Comparison of ENCODE assay signal across 1 cellular context in the genomic region with DNA sequence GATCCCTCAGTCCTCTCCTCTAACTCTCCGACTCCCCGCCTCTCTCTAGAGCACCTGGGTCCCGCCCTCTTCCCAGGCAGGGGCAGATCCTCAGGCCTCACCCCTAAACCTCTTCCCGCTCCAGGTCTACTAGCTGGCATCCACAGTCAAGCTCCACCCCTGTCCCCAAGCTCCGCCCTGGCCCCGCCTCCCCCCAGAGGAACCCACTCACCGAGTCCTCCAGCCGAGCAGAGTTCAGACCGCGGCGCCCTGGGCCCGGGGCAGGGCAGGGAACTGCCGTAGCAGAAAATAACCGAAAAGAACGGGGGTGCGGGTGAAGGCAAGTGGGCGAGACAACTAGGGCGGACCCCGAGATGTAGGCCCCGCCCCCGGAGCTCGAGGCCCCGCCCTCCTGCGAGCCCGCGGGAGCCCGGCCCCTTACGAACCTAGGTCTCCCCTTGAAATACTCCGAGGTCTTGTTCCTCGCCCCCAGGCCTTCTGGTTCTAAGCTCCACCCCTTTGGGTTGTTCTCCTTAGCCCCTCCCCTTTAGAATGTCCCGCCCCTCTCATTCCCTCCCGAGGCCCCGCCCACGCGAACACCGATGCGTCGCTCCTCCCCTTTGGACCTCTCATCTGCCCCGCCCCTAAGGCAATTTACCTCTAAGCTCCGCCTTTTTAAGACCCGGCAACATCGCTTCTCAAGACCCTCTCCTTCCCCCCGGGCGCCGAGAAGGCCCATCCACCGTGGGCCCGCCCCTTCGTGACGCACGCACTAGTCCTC.
TF ChIP-seq lines count a peak whose summit lies in the region.

A gene with protein sequence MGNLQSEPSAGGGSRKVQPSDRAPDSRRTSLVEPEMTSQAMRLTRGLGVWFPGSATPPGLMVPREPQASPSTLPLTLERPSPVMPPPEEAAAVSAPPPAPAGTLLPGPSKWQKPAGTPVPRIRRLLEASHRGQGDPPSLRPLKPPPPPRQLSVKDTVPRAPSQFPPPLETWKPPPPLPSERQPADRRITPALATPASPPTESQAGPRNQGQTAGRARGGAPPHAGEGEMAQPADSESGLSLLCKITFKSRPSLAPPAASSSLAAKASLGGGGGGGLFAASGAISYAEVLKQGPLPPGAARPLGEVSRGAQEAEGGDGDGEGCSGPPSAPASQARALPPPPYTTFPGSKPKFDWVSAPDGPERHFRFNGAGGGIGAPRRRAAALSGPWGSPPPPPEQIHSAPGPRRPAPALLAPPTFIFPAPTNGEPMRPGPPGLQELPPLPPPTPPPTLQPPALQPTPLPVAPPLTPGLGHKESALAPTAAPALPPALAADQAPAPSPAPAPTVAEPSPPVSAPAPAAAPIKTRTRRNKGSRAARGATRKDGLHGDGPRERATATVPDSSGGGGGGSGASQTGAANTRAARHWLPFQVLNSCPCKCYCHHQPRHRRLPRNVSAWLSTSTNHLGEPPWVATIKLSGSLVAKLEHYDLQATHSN (minus strand): TSS at position 485 of the 760 bp plus-strand sequence. CDS start 773 bp downstream, outside the sequence.

TF ChIP-seq in IMR-90, 13 proteins besides CTCF, POLR2A, EP300 and RAD21:
- TF ChIP-seq SMC3 (IDR thresholded peaks at IDR 0.05; ENCODE audit: low read depth, low read length), result no peak
TF ChIP-seq in IMR-90: peak in this region for 0.
